In genomic region chr6:25050356-25050755, GRCh38 we compare ENCODE assay signal across 8 cellular contexts.
DNase-seq lines count a peak whose midpoint lies in the region; ATAC-seq and TF ChIP-seq lines count a peak whose summit lies in the region.

No MANE protein-coding gene starts in this region.

- H3K27ac ChIP-seq in BLaER1 = peak overlapping the region; percentile 76
- no peak overlapping the region for H3K27ac ChIP-seq in adrenal gland

- H3K27me3 ChIP-seq in BLaER1 (no peaks in the 10 kb centered on the region), Loucy (ENCODE audit: insufficient read depth, low read length, poor library complexity, severe bottlenecking) (no peaks in the 10 kb centered on the region), adrenal gland (no peaks in the 10 kb centered on the region)

- intact Hi-C loops in adrenal gland (cut with DNase I) (no loop called here), cardiac septum (cut with DNase I) (no loop called here)

- 0 out of 2 replicates have a peak, but pooled peaks cover 6% of the 10 kb centered on the region for H3K79me2 ChIP-seq in Loucy (ENCODE audit: insufficient read depth, low read length)

- H3K9me3 ChIP-seq in BLaER1 (peaks cover 16% of the 10 kb centered on the region; the same call in 1 of the 2 replicates), Loucy (ENCODE audit: insufficient read depth, low read depth, low read length) (no peaks in the 10 kb centered on the region), adrenal gland (replicated peaks in 1 of 3) (no peaks in the 10 kb centered on the region)

- H3K4me1 Mint-ChIP-seq in activated CD4-positive, alpha-beta memory T cell treated with anti-CD3 and anti-CD28 coated beads, Interleukin-2, amount 10 ng/mL, durations not matched to agents 7 days and 5 days = peaks cover 63% of the 10 kb centered on the region

- H3K4me3 ChIP-seq in BLaER1 = no peak overlapping the region
- peak overlapping the region; percentile 67 for H3K4me3 ChIP-seq in Loucy (ENCODE audit: low read length, poor library complexity, severe bottlenecking)
- H3K4me3 ChIP-seq in adrenal gland = no peak overlapping the region

- H2AFZ ChIP-seq in Loucy (ENCODE audit: low read length) = no peak overlapping the region

- H3F3A ChIP-seq in Loucy (ENCODE audit: low read depth) = peaks cover 30% of the 10 kb centered on the region

- no peaks in the 10 kb centered on the region for H3K9me2 ChIP-seq in Loucy (replicated peaks; ENCODE audit: low read depth, low read length)

- H4K20me1 ChIP-seq in BLaER1 = no peaks in the 10 kb centered on the region
- H4K20me1 ChIP-seq in Loucy (ENCODE audit: insufficient read depth, low read length, poor library complexity, severe bottlenecking) = no peaks in the 10 kb centered on the region

- WGBS in adrenal gland, 4 donors = 38 to 55% (median 46%) methylated on average over 6 of the region's 6 CpGs

- no peaks in the 10 kb centered on the region for H3K36me3 Mint-ChIP-seq in activated CD4-positive, alpha-beta memory T cell treated with anti-CD3 and anti-CD28 coated beads, Interleukin-2, amount 10 ng/mL, durations not matched to agents 7 days and 5 days (ENCODE audit: low read depth)

- H3K4me2 ChIP-seq in BLaER1 (peak overlapping the region; percentile 66), Loucy (ENCODE audit: low read depth, low read length, poor library complexity, severe bottlenecking) (peak overlapping the region; percentile 88)

- CTCF ChIA-PET in activated CD4-positive, alpha-beta memory T cell treated with anti-CD3 and anti-CD28 coated beads, Interleukin-2, amount 10 ng/mL, durations not matched to agents 7 days and 5 days (lab: Charles Lee) = interaction anchor here (1.0 to 6.8 kb wide), 3 partner anchors 8 to 23 kb away, joined by 3 to 42 read pairs (median 9); no protein-coding TSS in a partner anchor

- no peak; the same call in 1 of the 2 replicates for TF ChIP-seq CTCF in Loucy (conservative IDR thresholded peaks at IDR 0.05; ENCODE audit: low read length)
- TF ChIP-seq CTCF in adrenal gland (IDR thresholded peaks at IDR 0.05) = no peak

- H3K9me3 Mint-ChIP-seq in activated CD4-positive, alpha-beta memory T cell treated with anti-CD3 and anti-CD28 coated beads, Interleukin-2, amount 10 ng/mL, durations not matched to agents 7 days and 5 days = peaks cover 6% of the 10 kb centered on the region

- POLR2A ChIA-PET in activated CD4-positive, alpha-beta memory T cell treated with anti-CD3 and anti-CD28 coated beads, Interleukin-2, amount 10 ng/mL, durations not matched to agents 7 days and 5 days (lab: Charles Lee) = interaction anchor here (7.8 kb wide), 1 partner anchor 14 kb away, joined by 96 read pairs; no protein-coding TSS in a partner anchor

- H3K9ac ChIP-seq in BLaER1 (0 out of 2 replicates have a peak overlapping the region, but pooled peaks have one; percentile 35), Loucy (ENCODE audit: low read depth, low read length, poor library complexity, severe bottlenecking) (peak overlapping the region; percentile 92)

- H3K36me3 ChIP-seq in BLaER1 = no peaks in the 10 kb centered on the region
- H3K36me3 ChIP-seq in Loucy (ENCODE audit: insufficient read depth, low read length) = no peaks in the 10 kb centered on the region
- no peaks in the 10 kb centered on the region for H3K36me3 ChIP-seq in adrenal gland (replicated peaks in 1 of 2)

- ATAC-seq in HG03457 (IDR thresholded peaks at IDR 0.05; ENCODE audit: unreplicated experiment) = no peak

- TF ChIP-seq POLR2A in adrenal gland (IDR thresholded peaks at IDR 0.05) = no peak

- H3K27ac Mint-ChIP-seq in activated CD4-positive, alpha-beta memory T cell treated with anti-CD3 and anti-CD28 coated beads, Interleukin-2, amount 10 ng/mL, durations not matched to agents 7 days and 5 days = peak overlapping the region; percentile 89

- H3K4me3 Mint-ChIP-seq in activated CD4-positive, alpha-beta memory T cell treated with anti-CD3 and anti-CD28 coated beads, Interleukin-2, amount 10 ng/mL, durations not matched to agents 7 days and 5 days = peak overlapping the region; percentile 47

- H3K4me1 ChIP-seq in BLaER1 = peaks cover 62% of the 10 kb centered on the region
- H3K4me1 ChIP-seq in Loucy (ENCODE audit: insufficient read depth, low read length, poor library complexity, severe bottlenecking) = peaks cover 82% of the 10 kb centered on the region
- no peaks in the 10 kb centered on the region for H3K4me1 ChIP-seq in adrenal gland (replicated peaks in 1 of 2)

- peak; percentile 63 for DNase-seq in activated CD4-positive, alpha-beta memory T cell treated with anti-CD3 and anti-CD28 coated beads, Interleukin-2, amount 10 ng/mL, durations not matched to agents 7 days and 5 days
- DNase-seq in glomerular visceral epithelial cell (ENCODE audit: extremely low spot score) (peak; percentile 22), adrenal gland (no peak), NCI-H128 (lab: John Stamatoyannopoulos, UW; ENCODE audit: unreplicated experiment) (no peak), cardiac septum (ENCODE audit: low spot score) (no peak)

- no peaks in the 10 kb centered on the region for H3K27me3 Mint-ChIP-seq in activated CD4-positive, alpha-beta memory T cell treated with anti-CD3 and anti-CD28 coated beads, Interleukin-2, amount 10 ng/mL, durations not matched to agents 7 days and 5 days

Comparison
In these comparisons a context has a peak if more than half of its experiments do, and no peak if none do; other contexts are left out.
1. DNase-seq: peak in activated CD4-positive, alpha-beta memory T cell treated with anti-CD3 and anti-CD28 coated beads, Interleukin-2, amount 10 ng/mL, durations not matched to agents 7 days and 5 days (single experiment) and glomerular visceral epithelial cell (single experiment); none in adrenal gland (0 of 7), NCI-H128 (single experiment) and cardiac septum (single experiment).